In genomic region chr21:39441502-39442475, GRCh38 we compare ENCODE assay signal across 9 cellular contexts. TPM values are rescaled to one million over a fixed set of nuclear protein-coding genes. Genes with fewer than 3 reads are reported as not detected.
DNase-seq lines count a peak whose midpoint lies in the region; ATAC-seq and TF ChIP-seq lines count a peak whose summit lies in the region.
"Had no signal": no experiment of that assay in that cellular context is flagged by ENCODE, and none has a peak within 500 bp of the region (broad histone marks: within the 10 kb centered on the region; RNA-seq: fewer than 3 reads in every experiment).

No MANE protein-coding gene starts in this region.

- peaks cover 10 to 16% (median 10%) of the 10 kb centered on the region in 3 donors for H3K4me1 Mint-ChIP-seq in IgD-negative memory B cell

- H3K36me3 ChIP-seq in mammary epithelial cell (ENCODE audit: insufficient read depth, low read length), result no peaks in the 10 kb centered on the region

- peak overlapping the region in 2 of 3 donors; percentile 61 to 75 for H3K27ac Mint-ChIP-seq in IgD-negative memory B cell

- H3K27me3 Mint-ChIP-seq in IgD-negative memory B cell, result peaks cover 11% of the 10 kb centered on the region

- no peak overlapping the region for H3K4me2 ChIP-seq in mammary epithelial cell (ENCODE audit: insufficient read depth, low read depth, low read length)

- peaks cover 0 to 4% (median 0%) of the 10 kb centered on the region in 3 donors for H3K9me3 Mint-ChIP-seq in IgD-negative memory B cell

- DNase-seq in AG10803 (ENCODE audit: low read depth) (peak; percentile 61), GM12865 (ENCODE audit: low read depth) (peak; percentile 62), RPMI8226 (peak; percentile 67), mammary epithelial cell (peak; percentile 34), medulla oblongata (ENCODE audit: extremely low spot score) (peak; percentile 55)

- H3K4me1 ChIP-seq in mammary epithelial cell (ENCODE audit: insufficient read depth, low read length), result no peaks in the 10 kb centered on the region

- TF ChIP-seq CTCF in AG10803 (conservative IDR thresholded peaks at IDR 0.05; ENCODE audit: low read length), result peak; percentile 87
- TF ChIP-seq CTCF in GM12865 (IDR thresholded peaks at IDR 0.05; ENCODE audit: insufficient read depth, low read depth, low read length, missing control alignments), result peak; percentile 71
- peak; percentile 81 to 88 for TF ChIP-seq CTCF in mammary epithelial cell (conservative IDR thresholded peaks at IDR 0.05 in 1 of 2, IDR thresholded peaks at IDR 0.05 in 1 of 2; ENCODE audit: extremely low read depth in 1 of 2, insufficient read depth in 1 of 2, low read depth in 1 of 2, low read length in 2 of 2)

- H3K79me2 ChIP-seq in mammary epithelial cell (ENCODE audit: insufficient read depth, low read length), result no peaks in the 10 kb centered on the region

- dilution Hi-C loops in mammary epithelial cell (cut with HindIII; ENCODE audit: low sequenced_read_pairs), result no loop called here

- H3K27me3 ChIP-seq in mammary epithelial cell (ENCODE audit: insufficient read depth, low read length), result no peaks in the 10 kb centered on the region

- ATAC-seq in HG03378 (IDR thresholded peaks at IDR 0.05; ENCODE audit: unreplicated experiment) (no peak), GM19324 (IDR thresholded peaks at IDR 0.05; ENCODE audit: low FRiP score, unreplicated experiment) (no peak)

- in situ Hi-C loops in mammary epithelial cell (cut with MboI; ENCODE audit: low sequenced_read_pairs in 2 of 2), result no loop called here

- intact Hi-C loops in mammary epithelial cell (cut with micrococcal nuclease), result loop anchor here (1.0 to 10.0 kb wide), 4 partner anchors 53 to 257 kb away; partner anchors contain the start of gene PSMG1

- CTCF ChIA-PET in mammary epithelial cell (lab: Charles Lee; ENCODE audit: low non-redundant PET), result interaction anchor here (0.5 to 1.2 kb wide), 5 partner anchors 43 to 646 kb away, joined by 3 to 11 read pairs (median 4); no protein-coding TSS in a partner anchor

- H3K4me3 ChIP-seq in AG10803 (ENCODE audit: low read length), result no peak overlapping the region
- H3K4me3 ChIP-seq in GM12865 (ENCODE audit: low read depth, low read length), result no peak overlapping the region
- no peak overlapping the region for H3K4me3 ChIP-seq in mammary epithelial cell (replicated peaks in 1 of 3; ENCODE audit: insufficient read depth in 1 of 3, low read depth in 2 of 3, low read length in 3 of 3)

- H3K9ac ChIP-seq in mammary epithelial cell (ENCODE audit: insufficient read depth, low read length), result no peak overlapping the region

- H3K27ac ChIP-seq in mammary epithelial cell (ENCODE audit: insufficient read depth, low read depth, low read length), result no peak overlapping the region

- no peaks in the 10 kb centered on the region for H4K20me1 ChIP-seq in mammary epithelial cell (ENCODE audit: insufficient read depth, low read length)

- WGBS in mammary epithelial cell (ENCODE audit: low coverage, missing lambda C conversion rate), result 31% methylated on average over 13 of the region's 13 CpGs

- H3K36me3 Mint-ChIP-seq in IgD-negative memory B cell, result no peaks in the 10 kb centered on the region

- H3K4me3 Mint-ChIP-seq in IgD-negative memory B cell, result peak overlapping the region in 1 of 4 donors; percentile 89

- H2AFZ ChIP-seq in mammary epithelial cell (ENCODE audit: low read depth, low read length), result peak overlapping the region; percentile 51

- no peaks in the 10 kb centered on the region for H3K9me3 ChIP-seq in mammary epithelial cell (replicated peaks; ENCODE audit: insufficient read depth, low read length)

- BruUV-seq in mammary epithelial cell (replicated peaks; lab: Mats Ljungman, UMichigan), result no TSS peak

RNA-seq across cellular contexts. Expression of gene LCA5L, which starts 3.8 kb away (rescaled TPM):
- polyA plus RNA-seq in IgD-negative memory B cell (not detected), mammary epithelial cell (0.56 TPM)
- 1 to 10 TPM; 1.6 to 2.3 TPM for total RNA-seq in mammary epithelial cell
- polyA minus RNA-seq in mammary epithelial cell, result not detected
- total RNA-seq: mononuclear cell had no signal

RNA-seq across cellular contexts. Expression of gene SH3BGR, which starts 10.0 kb away (rescaled TPM):
- 1.5 TPM for polyA plus RNA-seq in IgD-negative memory B cell
- 1 to 10 TPM; 4.2 to 5.0 TPM for total RNA-seq in mammary epithelial cell
- polyA plus RNA-seq in mammary epithelial cell, result 0.66 TPM
- not detected for polyA minus RNA-seq in mammary epithelial cell
- total RNA-seq: mononuclear cell had no signal
